9 cellular contexts compared by ENCODE assay signal in genomic region chr1:159800177-159800935, GRCh38. TPM values are rescaled to one million over a fixed set of nuclear protein-coding genes. Genes with fewer than 3 reads are reported as not detected.
DNase-seq lines count a peak whose midpoint lies in the region; ATAC-seq, FAIRE-seq and TF ChIP-seq lines count a peak whose summit lies in the region.
"Had no signal": no experiment of that assay in that cellular context is flagged by ENCODE, and none has a peak within 500 bp of the region (broad histone marks: within the 10 kb centered on the region; RNA-seq: fewer than 3 reads in every experiment).

No MANE protein-coding gene starts in this region.

- no peaks in the 10 kb centered on the region for H3K9me3 ChIP-seq in spleen

- H3K4me3 ChIP-seq in spleen: peak overlapping the region in 6 of 8 donors; percentile 11 to 52 (median 19)

- peak in 1 of 11 experiments; percentile 7 for TF ChIP-seq CTCF in spleen (IDR thresholded peaks at IDR 0.05 in 8 of 11, conservative IDR thresholded peaks at IDR 0.05 in 3 of 11)

- CTCF ChIA-PET in activated CD4-positive, alpha-beta memory T cell treated with anti-CD3 and anti-CD28 coated beads for 36 hours (lab: Charles Lee): interaction anchor here (1.1 to 13.2 kb wide), 11 partner anchors 13 to 206 kb away, joined by 3 to 431 read pairs (median 6); partner anchors contain the start of genes DUSP23 and IGSF9

- H3K4me3 Mint-ChIP-seq in activated CD4-positive, alpha-beta memory T cell treated with anti-CD3 and anti-CD28 coated beads for 36 hours: no peak overlapping the region

- peak overlapping the region in 2 of 8 donors; percentile 24 to 40 for H3K27ac ChIP-seq in spleen

- TF ChIP-seq POLR2A in spleen (IDR thresholded peaks at IDR 0.05): no peak

- peaks cover 5 to 65% (median 35%) of the 10 kb centered on the region in 6 donors for H3K4me1 ChIP-seq in spleen

- peaks cover 13% of the 10 kb centered on the region for H3K4me1 Mint-ChIP-seq in activated CD4-positive, alpha-beta memory T cell treated with anti-CD3 and anti-CD28 coated beads for 36 hours (ENCODE audit: low read depth)

- FAIRE-seq in GM18507 (lab: Jason Lieb, UNC) (peak; percentile 82), GM19239 (lab: Jason Lieb, UNC) (no peak)

- no peaks in the 10 kb centered on the region for H3K9me3 Mint-ChIP-seq in activated CD4-positive, alpha-beta memory T cell treated with anti-CD3 and anti-CD28 coated beads for 36 hours

- peak; percentile 51 for ATAC-seq in HG03103 (IDR thresholded peaks at IDR 0.05; ENCODE audit: low read depth, unreplicated experiment)

- H3K27me3 Mint-ChIP-seq in activated CD4-positive, alpha-beta memory T cell treated with anti-CD3 and anti-CD28 coated beads for 36 hours: peaks cover 2% of the 10 kb centered on the region

- no peak overlapping the region for H3K27ac Mint-ChIP-seq in activated CD4-positive, alpha-beta memory T cell treated with anti-CD3 and anti-CD28 coated beads for 36 hours

- POLR2A ChIA-PET in activated CD4-positive, alpha-beta memory T cell treated with anti-CD3 and anti-CD28 coated beads for 36 hours (lab: Charles Lee): interaction anchor here (1.3 kb wide), 1 partner anchor 95 kb away, joined by 4 read pairs; no protein-coding TSS in a partner anchor

- H3K36me3 ChIP-seq in spleen: no peaks in the 10 kb centered on the region

- WGBS in spleen, 5 donors: 31 to 45% (median 39%) methylated on average over 8 of the region's 8 CpGs

- intact Hi-C loops in activated CD4-positive, alpha-beta memory T cell treated with anti-CD3 and anti-CD28 coated beads for 36 hours (cut with micrococcal nuclease): no loop called here
- intact Hi-C loops in spleen (cut with DNase I; ENCODE audit: low total_unique reads): no loop called here

- peaks cover 0 to 11% (median 0%) of the 10 kb centered on the region in 7 donors for H3K27me3 ChIP-seq in spleen (replicated peaks in 1 of 7)

- peak; percentile 20 for DNase-seq in GM18507 (ENCODE audit: extremely low spot score, insufficient read length, low read depth)
- DNase-seq in activated CD4-positive, alpha-beta memory T cell treated with anti-CD3 and anti-CD28 coated beads for 36 hours: peak; percentile 18
- DNase-seq in spleen: no peak
- DNase-seq in SK-N-DZ (ENCODE audit: low spot score): no peak
- DNase-seq in GM19239 (ENCODE audit: insufficient read length, low spot score): no peak
- DNase-seq in COR-L47 (lab: John Stamatoyannopoulos, UW): no peak
- no peak for DNase-seq in DMS153 treated with DMSO at 0.1 percent for 48 hours (lab: John Stamatoyannopoulos, UW; ENCODE audit: unreplicated experiment)
- DNase-seq: NCI-H187 treated with DMSO at 0.1 percent for 48 hours had no signal

- no peaks in the 10 kb centered on the region for H3K36me3 Mint-ChIP-seq in activated CD4-positive, alpha-beta memory T cell treated with anti-CD3 and anti-CD28 coated beads for 36 hours

RNA-seq across cellular contexts. Expression of gene FCRL6, which starts 1.8 kb away (rescaled TPM):
- total RNA-seq in activated CD4-positive, alpha-beta memory T cell treated with anti-CD3 and anti-CD28 coated beads for 36 hours: not detected
- total RNA-seq in spleen: 10 to 100 TPM in 5 of 7 donors, 1 to 10 TPM in 2; 7.5 to 24.4 (median 17.8) TPM
- 1 to 10 TPM in 2 of 3 donors, under 1 TPM in 1; 0.52 to 2.0 (median 1.0) TPM for polyA plus RNA-seq in spleen
- polyA plus RNA-seq in SK-N-DZ (2014; cell fraction: cytosol; rRNA removed): not detected in 2 replicates
- not detected in 2 replicates for polyA plus RNA-seq in SK-N-DZ (2014; cell fraction: nucleus; rRNA removed)

RNA-seq across cellular contexts. Expression of gene DUSP23, which starts 19.6 kb away (rescaled TPM):
- 10 to 100 TPM; 26.9 to 28.3 TPM for total RNA-seq in activated CD4-positive, alpha-beta memory T cell treated with anti-CD3 and anti-CD28 coated beads for 36 hours
- total RNA-seq in spleen: 10 to 100 TPM; 23.1 to 76.3 (median 30.7) TPM
- 10 to 100 TPM; 45.0 to 69.5 (median 58.3) TPM for polyA plus RNA-seq in spleen
- polyA plus RNA-seq in SK-N-DZ (2014; cell fraction: cytosol; rRNA removed): 0.57 and 2.5 TPM in 2 replicates
- 2.0 TPM in 2 replicates for polyA plus RNA-seq in SK-N-DZ (2014; cell fraction: nucleus; rRNA removed)

RNA-seq across cellular contexts. Expression of gene SLAMF8, which starts 26.3 kb away (rescaled TPM):
- total RNA-seq in activated CD4-positive, alpha-beta memory T cell treated with anti-CD3 and anti-CD28 coated beads for 36 hours: under 1 TPM; 0.53 to 0.55 TPM
- 10 to 100 TPM; 13.0 to 40.0 (median 25.2) TPM for total RNA-seq in spleen
- polyA plus RNA-seq in spleen: 10 to 100 TPM; 12.9 to 18.7 (median 16.1) TPM
- not detected in 2 replicates for polyA plus RNA-seq in SK-N-DZ (2014; cell fraction: cytosol; rRNA removed)
- polyA plus RNA-seq in SK-N-DZ (2014; cell fraction: nucleus; rRNA removed): not detected in 2 replicates

Comparison
In these comparisons a context has a peak if more than half of its experiments do, and no peak if none do; other contexts are left out.
1. DNase-seq: peak in GM18507 (single experiment) and activated CD4-positive, alpha-beta memory T cell treated with anti-CD3 and anti-CD28 coated beads for 36 hours (single experiment); none in spleen (single experiment), SK-N-DZ (single experiment), GM19239 (single experiment), COR-L47 (single experiment) and DMS153 treated with DMSO at 0.1 percent for 48 hours (single experiment).
2. RNA of gene FCRL6, which starts 1.8 kb away (total RNA-seq): 7.5 to 24.4 TPM in spleen; not detected in activated CD4-positive, alpha-beta memory T cell treated with anti-CD3 and anti-CD28 coated beads for 36 hours; every median in the first group is over 4 times any median in the second.
3. RNA of gene SLAMF8, which starts 26.3 kb away (total RNA-seq): 13.0 to 40.0 TPM in spleen; 0.53 to 0.55 TPM in activated CD4-positive, alpha-beta memory T cell treated with anti-CD3 and anti-CD28 coated beads for 36 hours; every median in the first group is over 4 times any median in the second.